In the genomic region with DNA sequence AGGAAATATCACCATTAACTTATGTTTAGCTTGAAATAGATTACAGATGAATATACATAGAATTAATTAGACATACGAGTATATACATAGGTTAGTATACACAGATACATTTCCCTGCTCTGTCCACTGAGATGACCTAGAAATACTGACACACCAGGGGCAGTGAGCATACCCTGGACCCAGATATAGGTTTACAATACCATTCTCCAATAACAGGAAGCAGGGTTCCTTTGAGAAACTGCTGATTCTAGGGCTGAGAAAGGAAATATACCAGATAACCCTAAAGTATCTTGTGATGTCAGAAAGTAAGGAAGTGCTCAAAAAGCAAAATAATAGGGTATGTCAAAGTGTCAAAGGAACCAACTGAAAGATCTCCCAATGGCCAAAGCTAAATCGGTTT, we compare ENCODE assay signal across 2 cellular contexts.
TF ChIP-seq lines count a peak whose summit lies in the region.

No MANE protein-coding gene starts in this region.

TF ChIP-seq in A549, 52 proteins besides CTCF, POLR2A, EP300 and RAD21 (continued from another document):
- TF ChIP-seq E2F6 (IDR thresholded peaks at IDR 0.05; ENCODE audit: borderline replicate concordance, low read depth) (no peak), ESRRA (IDR thresholded peaks at IDR 0.05; ENCODE audit: borderline replicate concordance, low read length) (no peak), SREBF2 (IDR thresholded peaks at IDR 0.05) (no peak), KDM5A (IDR thresholded peaks at IDR 0.05) (no peak), RNF2 (IDR thresholded peaks at IDR 0.05; ENCODE audit: borderline replicate concordance, low read depth) (no peak), TP53 (CRISPR knock-in tag; IDR thresholded peaks at IDR 0.05) (no peak), ZSCAN20 (CRISPR knock-in tag; IDR thresholded peaks at IDR 0.05) (no peak), MAZ (IDR thresholded peaks at IDR 0.05; ENCODE audit: borderline replicate concordance, low read depth, low read length) (no peak), NR3C1 (IDR thresholded peaks at IDR 0.05) (no peak), HES2 (IDR thresholded peaks at IDR 0.05) (no peak), EHF (CRISPR knock-in tag; IDR thresholded peaks at IDR 0.05) (no peak), ELK1 (IDR thresholded peaks at IDR 0.05; ENCODE audit: low read depth, low read length) (no peak)
- TF ChIP-seq, protein P1, sequence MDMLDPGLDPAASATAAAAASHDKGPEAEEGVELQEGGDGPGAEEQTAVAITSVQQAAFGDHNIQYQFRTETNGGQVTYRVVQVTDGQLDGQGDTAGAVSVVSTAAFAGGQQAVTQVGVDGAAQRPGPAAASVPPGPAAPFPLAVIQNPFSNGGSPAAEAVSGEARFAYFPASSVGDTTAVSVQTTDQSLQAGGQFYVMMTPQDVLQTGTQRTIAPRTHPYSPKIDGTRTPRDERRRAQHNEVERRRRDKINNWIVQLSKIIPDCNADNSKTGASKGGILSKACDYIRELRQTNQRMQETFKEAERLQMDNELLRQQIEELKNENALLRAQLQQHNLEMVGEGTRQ (IDR thresholded peaks at IDR 0.05) = no peak

TF ChIP-seq in endothelial cell of umbilical vein, 7 proteins besides CTCF, POLR2A, EP300 and RAD21 (continued from another document):
- TF ChIP-seq MAX (IDR thresholded peaks at IDR 0.05; ENCODE audit: insufficient read depth, insufficient read length) = no peak
